1 cellular context compared by ENCODE assay signal in the genomic region with DNA sequence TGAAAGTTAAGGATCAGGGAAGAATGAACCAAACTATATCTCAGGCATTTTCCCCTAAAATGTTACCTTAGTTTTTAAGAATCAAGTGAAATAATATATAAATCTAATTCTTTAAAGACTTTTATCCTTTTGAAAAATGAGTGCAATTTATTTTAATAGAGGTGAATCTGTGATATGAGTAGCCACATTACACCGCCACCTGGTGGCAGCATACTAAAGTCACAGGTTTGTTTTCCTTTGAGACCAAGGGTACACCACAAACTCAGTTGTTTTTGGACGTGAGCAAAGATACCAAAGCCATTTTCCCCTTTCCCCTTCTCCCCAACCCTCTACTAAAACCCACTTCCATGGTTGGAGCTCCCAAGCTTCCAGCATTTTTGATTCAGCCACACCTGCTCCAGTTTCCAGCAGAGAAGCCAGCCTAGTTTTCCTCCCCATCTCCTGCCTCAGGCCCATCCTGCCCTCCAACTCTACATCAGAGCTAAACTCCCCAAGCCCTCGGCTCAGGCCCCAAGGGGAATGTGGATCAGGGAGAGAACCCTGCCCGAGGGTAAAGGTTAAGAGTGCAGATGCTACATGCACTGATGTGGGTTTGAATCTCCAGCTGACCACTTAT.
TF ChIP-seq lines count a peak whose summit lies in the region.

No MANE protein-coding gene starts in this region.

TF ChIP-seq in HepG2, 621 proteins besides CTCF, POLR2A, EP300 and RAD21 (continued from another document):
- TF ChIP-seq, protein P1, sequence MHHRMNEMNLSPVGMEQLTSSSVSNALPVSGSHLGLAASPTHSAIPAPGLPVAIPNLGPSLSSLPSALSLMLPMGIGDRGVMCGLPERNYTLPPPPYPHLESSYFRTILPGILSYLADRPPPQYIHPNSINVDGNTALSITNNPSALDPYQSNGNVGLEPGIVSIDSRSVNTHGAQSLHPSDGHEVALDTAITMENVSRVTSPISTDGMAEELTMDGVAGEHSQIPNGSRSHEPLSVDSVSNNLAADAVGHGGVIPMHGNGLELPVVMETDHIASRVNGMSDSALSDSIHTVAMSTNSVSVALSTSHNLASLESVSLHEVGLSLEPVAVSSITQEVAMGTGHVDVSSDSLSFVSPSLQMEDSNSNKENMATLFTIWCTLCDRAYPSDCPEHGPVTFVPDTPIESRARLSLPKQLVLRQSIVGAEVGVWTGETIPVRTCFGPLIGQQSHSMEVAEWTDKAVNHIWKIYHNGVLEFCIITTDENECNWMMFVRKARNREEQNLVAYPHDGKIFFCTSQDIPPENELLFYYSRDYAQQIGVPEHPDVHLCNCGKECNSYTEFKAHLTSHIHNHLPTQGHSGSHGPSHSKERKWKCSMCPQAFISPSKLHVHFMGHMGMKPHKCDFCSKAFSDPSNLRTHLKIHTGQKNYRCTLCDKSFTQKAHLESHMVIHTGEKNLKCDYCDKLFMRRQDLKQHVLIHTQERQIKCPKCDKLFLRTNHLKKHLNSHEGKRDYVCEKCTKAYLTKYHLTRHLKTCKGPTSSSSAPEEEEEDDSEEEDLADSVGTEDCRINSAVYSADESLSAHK (CRISPR knock-in tag; IDR thresholded peaks at IDR 0.05; ENCODE audit: borderline replicate concordance), result no peak
- TF ChIP-seq GTF2F1 (IDR thresholded peaks at IDR 0.05; ENCODE audit: low read length) (no peak), SATB2 (CRISPR knock-in tag; IDR thresholded peaks at IDR 0.05) (no peak), ZNF768 (CRISPR knock-in tag; IDR thresholded peaks at IDR 0.05) (no peak), KMT2B (CRISPR knock-in tag; IDR thresholded peaks at IDR 0.05) (no peak), ZNF775 (CRISPR knock-in tag; IDR thresholded peaks at IDR 0.05; ENCODE audit: borderline replicate concordance) (no peak), FOSL2 (CRISPR knock-in tag; IDR thresholded peaks at IDR 0.05) (no peak), ZFY (CRISPR knock-in tag; IDR thresholded peaks at IDR 0.05) (no peak), ZNF263 (CRISPR knock-in tag; IDR thresholded peaks at IDR 0.05) (no peak)
- TF ChIP-seq, protein P2, sequence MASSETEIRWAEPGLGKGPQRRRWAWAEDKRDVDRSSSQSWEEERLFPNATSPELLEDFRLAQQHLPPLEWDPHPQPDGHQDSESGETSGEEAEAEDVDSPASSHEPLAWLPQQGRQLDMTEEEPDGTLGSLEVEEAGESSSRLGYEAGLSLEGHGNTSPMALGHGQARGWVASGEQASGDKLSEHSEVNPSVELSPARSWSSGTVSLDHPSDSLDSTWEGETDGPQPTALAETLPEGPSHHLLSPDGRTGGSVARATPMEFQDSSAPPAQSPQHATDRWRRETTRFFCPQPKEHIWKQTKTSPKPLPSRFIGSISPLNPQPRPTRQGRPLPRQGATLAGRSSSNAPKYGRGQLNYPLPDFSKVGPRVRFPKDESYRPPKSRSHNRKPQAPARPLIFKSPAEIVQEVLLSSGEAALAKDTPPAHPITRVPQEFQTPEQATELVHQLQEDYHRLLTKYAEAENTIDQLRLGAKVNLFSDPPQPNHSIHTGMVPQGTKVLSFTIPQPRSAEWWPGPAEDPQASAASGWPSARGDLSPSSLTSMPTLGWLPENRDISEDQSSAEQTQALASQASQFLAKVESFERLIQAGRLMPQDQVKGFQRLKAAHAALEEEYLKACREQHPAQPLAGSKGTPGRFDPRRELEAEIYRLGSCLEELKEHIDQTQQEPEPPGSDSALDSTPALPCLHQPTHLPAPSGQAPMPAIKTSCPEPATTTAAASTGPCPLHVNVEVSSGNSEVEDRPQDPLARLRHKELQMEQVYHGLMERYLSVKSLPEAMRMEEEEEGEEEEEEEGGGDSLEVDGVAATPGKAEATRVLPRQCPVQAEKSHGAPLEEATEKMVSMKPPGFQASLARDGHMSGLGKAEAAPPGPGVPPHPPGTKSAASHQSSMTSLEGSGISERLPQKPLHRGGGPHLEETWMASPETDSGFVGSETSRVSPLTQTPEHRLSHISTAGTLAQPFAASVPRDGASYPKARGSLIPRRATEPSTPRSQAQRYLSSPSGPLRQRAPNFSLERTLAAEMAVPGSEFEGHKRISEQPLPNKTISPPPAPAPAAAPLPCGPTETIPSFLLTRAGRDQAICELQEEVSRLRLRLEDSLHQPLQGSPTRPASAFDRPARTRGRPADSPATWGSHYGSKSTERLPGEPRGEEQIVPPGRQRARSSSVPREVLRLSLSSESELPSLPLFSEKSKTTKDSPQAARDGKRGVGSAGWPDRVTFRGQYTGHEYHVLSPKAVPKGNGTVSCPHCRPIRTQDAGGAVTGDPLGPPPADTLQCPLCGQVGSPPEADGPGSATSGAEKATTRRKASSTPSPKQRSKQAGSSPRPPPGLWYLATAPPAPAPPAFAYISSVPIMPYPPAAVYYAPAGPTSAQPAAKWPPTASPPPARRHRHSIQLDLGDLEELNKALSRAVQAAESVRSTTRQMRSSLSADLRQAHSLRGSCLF (CRISPR knock-in tag; IDR thresholded peaks at IDR 0.05; ENCODE audit: borderline replicate concordance), result no peak
